ENCODE assay signal across 14 cellular contexts in the genomic region with DNA sequence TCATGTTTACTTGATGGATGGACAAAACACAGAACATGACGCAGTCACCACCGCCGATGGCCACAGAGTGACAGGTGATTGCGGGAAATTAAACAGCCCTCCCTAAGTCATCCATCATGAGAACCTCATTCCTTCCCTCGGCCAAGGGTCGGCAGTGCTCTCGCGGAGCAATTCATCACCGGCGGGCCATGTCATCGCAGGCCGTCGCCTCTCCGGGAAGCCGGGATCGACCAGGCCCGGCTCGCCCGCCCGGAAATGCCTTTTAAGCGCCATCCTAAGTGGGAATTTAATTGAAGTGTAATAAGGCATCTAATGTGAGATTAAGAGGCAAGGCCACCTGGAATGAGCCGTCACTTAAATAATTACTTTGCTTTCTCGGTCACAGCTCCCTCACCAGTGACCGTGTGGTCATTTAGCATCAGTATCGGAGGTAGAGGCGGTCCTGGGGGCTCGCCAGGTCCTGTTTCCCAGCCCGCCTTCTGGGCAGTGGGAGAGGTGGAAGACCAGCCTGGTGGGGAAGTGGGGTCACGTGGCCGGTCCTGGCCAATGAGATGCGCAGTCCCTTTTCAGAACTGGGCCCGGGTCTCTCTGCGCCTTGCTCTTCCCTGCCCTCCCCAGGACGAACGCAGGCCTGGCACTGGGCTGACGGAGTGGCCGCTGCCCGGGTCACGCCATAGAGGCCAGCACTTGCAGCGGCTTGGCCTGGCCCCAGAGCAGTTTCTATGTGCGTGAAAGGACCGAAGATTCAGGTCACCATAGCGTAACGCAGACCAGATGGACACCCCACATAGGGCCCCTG.
A peak's percentile ranks its signal among the peaks of the same experiment; 100 is the strongest.
DNase-seq lines count a peak whose midpoint lies in the region; TF ChIP-seq lines count a peak whose summit lies in the region.
"Had no signal": no experiment of that assay in that cellular context is flagged by ENCODE, and none has a peak within 500 bp of the region (broad histone marks: within the 10 kb centered on the region; RNA-seq: fewer than 3 reads in every experiment).

No MANE protein-coding gene starts in this region.

- H3K27ac Mint-ChIP-seq in brain (peak overlapping the region in 4 of 5 experiments; percentile 22 to 96 (median 59)), nephron progenitor cell (peak overlapping the region; percentile 57)
- H3K27ac Mint-ChIP-seq: B cell; CD8-positive, alpha-beta T cell; IgD-negative memory B cell had no signal

- H3K36me3 Mint-ChIP-seq in brain (no peaks in the 10 kb centered on the region), nephron progenitor cell (ENCODE audit: low read depth) (no peaks in the 10 kb centered on the region)
- H3K36me3 Mint-ChIP-seq: CD8-positive, alpha-beta T cell had no signal

- peaks cover 21% of the 10 kb centered on the region for H3K4me1 ChIP-seq in BE2C
- H3K4me1 ChIP-seq: HAP-1 had no signal

- H3K27me3 ChIP-seq in BE2C (no peaks in the 10 kb centered on the region), H7 (ENCODE audit: control insufficient read depth, insufficient read depth, low read length) (no peaks in the 10 kb centered on the region)

- H3K9me3 Mint-ChIP-seq in brain (peaks cover 0 to 7% (median 0%) of the 10 kb centered on the region in 5 experiments), nephron progenitor cell (no peaks in the 10 kb centered on the region)
- H3K9me3 Mint-ChIP-seq: CD8-positive, alpha-beta T cell; IgD-negative memory B cell had no signal

- H3K36me3 ChIP-seq in BE2C: no peaks in the 10 kb centered on the region
- no peaks in the 10 kb centered on the region for H3K36me3 ChIP-seq in H7 (replicated peaks; ENCODE audit: control insufficient read depth, insufficient read depth, low read length)
- H3K36me3 ChIP-seq: HAP-1 had no signal

- TF ChIP-seq CTCF in BE2C (IDR thresholded peaks at IDR 0.05; ENCODE audit: low read depth, low read length) (0 out of 2 replicates have a peak, but pooled peaks have one; percentile 3), brain (conservative IDR thresholded peaks at IDR 0.05) (no peak), nephron progenitor cell (IDR thresholded peaks at IDR 0.05) (no peak)

- H3K4me3 Mint-ChIP-seq in brain: peak overlapping the region in 2 of 5 experiments; percentile 16 to 29
- H3K4me3 Mint-ChIP-seq in nephron progenitor cell: no peak overlapping the region
- H3K4me3 Mint-ChIP-seq: B cell; CD8-positive, alpha-beta T cell had no signal

- no peaks in the 10 kb centered on the region for H3K27me3 Mint-ChIP-seq in brain
- H3K27me3 Mint-ChIP-seq in nephron progenitor cell (ENCODE audit: low read depth, poor library complexity): peaks cover 21% of the 10 kb centered on the region

- H3K4me1 Mint-ChIP-seq in brain: peaks cover 64% of the 10 kb centered on the region
- peaks cover 44% of the 10 kb centered on the region for H3K4me1 Mint-ChIP-seq in nephron progenitor cell
- H3K4me1 Mint-ChIP-seq: B cell, IgD-negative memory B cell had no signal

- no peak for DNase-seq in BE2C
- DNase-seq in H7: peak; percentile 82
- DNase-seq in nephron progenitor cell: peak; percentile 59
- no peak for DNase-seq in activated CD4-positive, alpha-beta T cell treated with anti-CD3 and anti-CD28 coated beads for 48 hours
- DNase-seq in NCI-H2081 treated with DMSO at 0.1 percent for 48 hours (lab: John Stamatoyannopoulos, UW): no peak
- no peak for DNase-seq in ureter (ENCODE audit: low spot score)
- DNase-seq: CD8-positive, alpha-beta T cell; COR-L47; GM23248 had no signal

- no peaks in the 10 kb centered on the region for H3K9me3 ChIP-seq in BE2C
- H3K9me3 ChIP-seq: HAP-1 had no signal

- H3K4me3 ChIP-seq in BE2C (ENCODE audit: low read depth, low read length) (no peak overlapping the region), H7 (ENCODE audit: insufficient read depth, low read depth, low read length) (no peak overlapping the region)
- H3K4me3 ChIP-seq: GM12878, GM23248, HAP-1 had no signal

Comparison
In these comparisons a context has a peak if more than half of its experiments do, and no peak if none do; other contexts are left out.
1. DNase-seq: peak in H7 (single experiment) and nephron progenitor cell (single experiment); none in BE2C (single experiment), activated CD4-positive, alpha-beta T cell treated with anti-CD3 and anti-CD28 coated beads for 48 hours (single experiment), NCI-H2081 treated with DMSO at 0.1 percent for 48 hours (single experiment) and ureter (single experiment).